8 cellular contexts compared by ENCODE assay signal in genomic region chr9:135501261-135502167, GRCh38. TPM values are rescaled to one million over a fixed set of nuclear protein-coding genes. Genes with fewer than 3 reads are reported as not detected.
DNase-seq lines count a peak whose midpoint lies in the region; TF ChIP-seq lines count a peak whose summit lies in the region.

No MANE protein-coding gene starts in this region.

- no peak for TF ChIP-seq CTCF in brain microvascular endothelial cell (IDR thresholded peaks at IDR 0.05; ENCODE audit: low read depth, low read length, missing control alignments)

- H3K4me1 ChIP-seq in thymus (ENCODE audit: control insufficient read depth, insufficient read depth, low read length), result peaks cover 10% of the 10 kb centered on the region

- DNase-seq in DMS53 treated with DMSO at 0.1 percent for 48 hours (lab: John Stamatoyannopoulos, UW; ENCODE audit: unreplicated experiment) (peak; percentile 16), HuH-7.5 (ENCODE audit: low spot score) (peak; percentile 81), brain microvascular endothelial cell (no peak), kidney tubule cell (ENCODE audit: low spot score) (peak; percentile 68), NCI-H774 (lab: John Stamatoyannopoulos, UW) (no peak), NCI-H345 (lab: John Stamatoyannopoulos, UW) (no peak), NCI-H1048 (lab: John Stamatoyannopoulos, UW) (no peak)

- 55% methylated on average over 38 of the region's 38 CpGs for WGBS in thymus

- H3K27me3 ChIP-seq in brain microvascular endothelial cell (replicated peaks) (no peaks in the 10 kb centered on the region), thymus (ENCODE audit: control insufficient read depth, insufficient read depth) (no peaks in the 10 kb centered on the region)

- H3K36me3 ChIP-seq in brain microvascular endothelial cell (replicated peaks) (peaks cover 23% of the 10 kb centered on the region), thymus (ENCODE audit: control insufficient read depth, insufficient read depth) (peaks cover 31% of the 10 kb centered on the region)

- H3K9me3 ChIP-seq in thymus (ENCODE audit: control insufficient read depth), result no peaks in the 10 kb centered on the region

- in situ Hi-C loops in brain microvascular endothelial cell (cut with HindIII; ENCODE audit: low pct_ligation_motif_present, low sequenced_read_pairs), result no loop called here

- H3K27ac ChIP-seq in brain microvascular endothelial cell (peak overlapping the region; percentile 50), thymus (ENCODE audit: low read depth) (no peak overlapping the region)

- H3K4me3 ChIP-seq in brain microvascular endothelial cell (ENCODE audit: low read depth, low read length) (peak overlapping the region; percentile 81), thymus (ENCODE audit: low read length) (peak overlapping the region; percentile 92)

RNA-seq across cellular contexts. Expression of gene MRPS2, which starts 1.0 kb away (rescaled TPM):
- 35.5 TPM for polyA plus RNA-seq in thymus

RNA-seq across cellular contexts. Expression of gene LCN1, which starts 19.7 kb away (rescaled TPM):
- polyA plus RNA-seq in thymus, result 1.2 TPM

RNA-seq across cellular contexts. Expression of gene PPP1R26, which starts 21.9 kb away (rescaled TPM):
- 4.1 TPM for polyA plus RNA-seq in thymus

RNA-seq across cellular contexts. Expression of gene OBP2A, which starts 44.4 kb away (rescaled TPM):
- 0.09 TPM for polyA plus RNA-seq in thymus

Comparison
In these comparisons a context has a peak if more than half of its experiments do, and no peak if none do; other contexts are left out.
1. DNase-seq: peak in DMS53 treated with DMSO at 0.1 percent for 48 hours (single experiment), HuH-7.5 (single experiment) and kidney tubule cell (single experiment); none in brain microvascular endothelial cell (single experiment), NCI-H774 (single experiment), NCI-H345 (single experiment) and NCI-H1048 (single experiment).